20 cellular contexts compared by ENCODE assay signal in genomic region chr2:62144689-62145477, GRCh38. TPM values are rescaled to one million over a fixed set of nuclear protein-coding genes. Genes with fewer than 3 reads are reported as not detected.
A peak's percentile ranks its signal among the peaks of the same experiment; 100 is the strongest.
DNase-seq lines count a peak whose midpoint lies in the region; ATAC-seq and TF ChIP-seq lines count a peak whose summit lies in the region.
"Had no signal": no experiment of that assay in that cellular context is flagged by ENCODE, and none has a peak within 500 bp of the region (broad histone marks: within the 10 kb centered on the region; RNA-seq: fewer than 3 reads in every experiment).

No MANE protein-coding gene starts in this region.

- peaks cover 10% of the 10 kb centered on the region for H3K4me1 ChIP-seq in Karpas-422 (ENCODE audit: low read length)
- peaks cover 2% of the 10 kb centered on the region for H3K4me1 ChIP-seq in endodermal cell (ENCODE audit: control insufficient read depth, insufficient read depth, low read length)
- H3K4me1 ChIP-seq: SJCRH30 had no signal

- H3K36me3 ChIP-seq in Karpas-422 (ENCODE audit: insufficient read depth, low read length), result no peaks in the 10 kb centered on the region
- no peaks in the 10 kb centered on the region for H3K36me3 ChIP-seq in endodermal cell (ENCODE audit: control insufficient read depth, insufficient read depth, low read length)
- H3K36me3 ChIP-seq: SJCRH30 had no signal

- no peak overlapping the region for H3K4me3 Mint-ChIP-seq in endodermal cell
- H3K4me3 Mint-ChIP-seq: CD4-positive, CD25-positive, alpha-beta regulatory T cell had no signal

- DNase-seq in Karpas-422 (peak; percentile 58), endodermal cell (no peak), GF-D8 (lab: John Stamatoyannopoulos, UW) (no peak), MV-4-11 (lab: John Stamatoyannopoulos, UW) (no peak)
- DNase-seq: ACHN; CD4-positive, CD25-positive, alpha-beta regulatory T cell; COR-L47; DMS 273 treated with DMSO at 0.1 percent for 48 hours; DND-41; NCI-H1417; NCI-H187 treated with DMSO at 0.1 percent for 48 hours; NCI-H226; NCI-H524; NCI-H82; PC-9; SJCRH30 had no signal

- no peak for TF ChIP-seq CTCF in endodermal cell (conservative IDR thresholded peaks at IDR 0.05)

- H3K79me2 ChIP-seq in Karpas-422 (ENCODE audit: low read length), result no peaks in the 10 kb centered on the region

- H3K4me3 ChIP-seq in GM08714 (ENCODE audit: low read length), result peak overlapping the region; percentile 68; the same call in 1 of the 2 replicates
- H3K4me3 ChIP-seq in Karpas-422 (ENCODE audit: low read length), result no peak overlapping the region
- H3K4me3 ChIP-seq in endodermal cell (ENCODE audit: low read length), result peak overlapping the region; percentile 19
- H3K4me3 ChIP-seq: K562, PC-9, SJCRH30 had no signal

- no peak for ATAC-seq in GM18858 (IDR thresholded peaks at IDR 0.05; ENCODE audit: unreplicated experiment)
- ATAC-seq in GM19035 (IDR thresholded peaks at IDR 0.05; ENCODE audit: unreplicated experiment), result no peak
- ATAC-seq: K562 had no signal

- H3K9me3 ChIP-seq in Karpas-422 (ENCODE audit: low read length), result no peaks in the 10 kb centered on the region
- no peaks in the 10 kb centered on the region for H3K9me3 ChIP-seq in endodermal cell (ENCODE audit: control insufficient read depth, low read length)
- H3K9me3 ChIP-seq: SJCRH30 had no signal

- no peaks in the 10 kb centered on the region for H3K27me3 ChIP-seq in Karpas-422 (ENCODE audit: low read length)
- no peaks in the 10 kb centered on the region for H3K27me3 ChIP-seq in endodermal cell (ENCODE audit: control insufficient read depth, insufficient read depth, low read length, poor library complexity, severe bottlenecking)
- H3K27me3 ChIP-seq: SJCRH30 had no signal

- 0 out of 2 replicates have a peak, but pooled peaks cover 3% of the 10 kb centered on the region for H4K20me1 ChIP-seq in Karpas-422 (ENCODE audit: insufficient read depth, low read depth, low read length)

- no peaks in the 10 kb centered on the region for H3K36me3 Mint-ChIP-seq in endodermal cell (ENCODE audit: low read depth)

- no peaks in the 10 kb centered on the region for H3K27me3 Mint-ChIP-seq in endodermal cell (ENCODE audit: insufficient read depth)
- H3K27me3 Mint-ChIP-seq: CD4-positive, CD25-positive, alpha-beta regulatory T cell had no signal

- H3K9ac ChIP-seq in Karpas-422 (ENCODE audit: low read length), result no peak overlapping the region
- no peak overlapping the region for H3K9ac ChIP-seq in endodermal cell (ENCODE audit: extremely low read depth, low read length, poor library complexity, severe bottlenecking)

- H2AFZ ChIP-seq in Karpas-422 (ENCODE audit: low read length), result no peak overlapping the region
- H2AFZ ChIP-seq: PC-9 had no signal

- no peaks in the 10 kb centered on the region for H3K9me3 Mint-ChIP-seq in endodermal cell

- H3K4me1 Mint-ChIP-seq in endodermal cell, result peaks cover 11% of the 10 kb centered on the region

- H3K27ac ChIP-seq in Karpas-422 (ENCODE audit: low read length), result no peak overlapping the region
- no peak overlapping the region for H3K27ac ChIP-seq in endodermal cell (ENCODE audit: low read depth, low read length)
- H3K27ac ChIP-seq: PC-9, SJCRH30 had no signal

- 94% methylated on average over 2 to 5 of the region's 5 CpGs for WGBS in endodermal cell (ENCODE audit: insufficient coverage in 1 of 2, insufficient read length in 1 of 2), 2 experiments

- H3K9me2 ChIP-seq in Karpas-422 (replicated peaks; ENCODE audit: insufficient read depth, low read length), result no peaks in the 10 kb centered on the region

- H3K4me2 ChIP-seq in Karpas-422 (ENCODE audit: low read depth, low read length, poor library complexity, severe bottlenecking), result no peak overlapping the region
- H3K4me2 ChIP-seq: PC-9 had no signal

- peak overlapping the region; percentile 27 for H3K27ac Mint-ChIP-seq in endodermal cell
- H3K27ac Mint-ChIP-seq: CD4-positive, CD25-positive, alpha-beta regulatory T cell had no signal

RNA-seq across cellular contexts. Expression of gene B3GNT2, which starts 51.0 kb away (rescaled TPM):
- total RNA-seq in Karpas-422 (2014; rRNA removed; shearing (Covaris generic); ENCODE audit: low replicate concordance), result 12.6 and 26.9 TPM in 2 replicates
- total RNA-seq in endodermal cell, result 10 to 100 TPM; 38.7 to 59.2 TPM
- 19.3 TPM for polyA plus RNA-seq in endodermal cell (2013, experiment 1 of 2)
- polyA plus RNA-seq in endodermal cell (2013, experiment 2 of 2), result 21.8 TPM
